ENCODE assay signal across 26 cellular contexts in genomic region chr4:14539246-14539645, GRCh38.
"Had no signal": no experiment of that assay in that cellular context is flagged by ENCODE, and none has a peak within 500 bp of the region (broad histone marks: within the 10 kb centered on the region; RNA-seq: fewer than 3 reads in every experiment).

No MANE protein-coding gene starts in this region.

- H3K4me1 Mint-ChIP-seq: central memory CD8-positive, alpha-beta T cell; mesothelial cell of epicardium; naive thymus-derived CD4-positive, alpha-beta T cell; nephron; stimulated activated naive B cell treated with anti-CD40 and anti-IgM and Interleukin-4, amounts not matched to agents 10 μg/mL and 1 μg/mL and 100 μg/mL, for 72 hours had no signal

- H3K4me2 ChIP-seq: neural progenitor cell had no signal

- H3K27me3 Mint-ChIP-seq: central memory CD8-positive, alpha-beta T cell; dendritic cell treated with granulocyte-macrophage colony-stimulating factor and Interleukin-4, amounts not matched to agents 40 ng/mL and 50 ng/mL, for 4 days had no signal

- H3K9me3 ChIP-seq: colonic mucosa, esophagus squamous epithelium, psoas muscle, sigmoid colon, thoracic aorta, upper lobe of right lung, uterus had no signal

- H3K27ac Mint-ChIP-seq: dendritic cell treated with granulocyte-macrophage colony-stimulating factor and Interleukin-4, amounts not matched to agents 40 ng/mL and 50 ng/mL, for 4 days; mesothelial cell of epicardium; naive thymus-derived CD4-positive, alpha-beta T cell; nephron; neural progenitor cell; stimulated activated naive B cell treated with anti-CD40 and anti-IgM and Interleukin-4, amounts not matched to agents 10 μg/mL and 1 μg/mL and 100 μg/mL, for 72 hours; stimulated activated naive CD8-positive, alpha-beta T cell treated with anti-CD3 and anti-CD28 coated beads, Interleukin-15, Interleukin-2, amounts not matched to agents 100 ng/mL and 50 ng/mL, for 24 hours had no signal

- H3K27me3 ChIP-seq: colonic mucosa, esophagus squamous epithelium, neural progenitor cell, sigmoid colon, spleen, tibial nerve, upper lobe of right lung, uterus had no signal

- H2AFZ ChIP-seq: neural progenitor cell had no signal

- H3K4me3 Mint-ChIP-seq: central memory CD8-positive, alpha-beta T cell; dendritic cell treated with granulocyte-macrophage colony-stimulating factor and Interleukin-4, amounts not matched to agents 40 ng/mL and 50 ng/mL, for 4 days; mesothelial cell of epicardium; naive thymus-derived CD4-positive, alpha-beta T cell; nephron; neural progenitor cell; stimulated activated naive B cell treated with anti-CD40 and anti-IgM and Interleukin-4, amounts not matched to agents 10 μg/mL and 1 μg/mL and 100 μg/mL, for 72 hours; stimulated activated naive CD8-positive, alpha-beta T cell treated with anti-CD3 and anti-CD28 coated beads, Interleukin-15, Interleukin-2, amounts not matched to agents 100 ng/mL and 50 ng/mL, for 24 hours had no signal

- H3K4me3 ChIP-seq: colonic mucosa, esophagus squamous epithelium, lung, neural progenitor cell, psoas muscle, sigmoid colon, spleen, thoracic aorta, tibial nerve, upper lobe of right lung, uterus had no signal

- H3K36me3 ChIP-seq: colonic mucosa, esophagus squamous epithelium, neural progenitor cell, sigmoid colon, spleen, thoracic aorta, tibial nerve, upper lobe of right lung, uterus had no signal

- ATAC-seq: left lobe of liver; naive thymus-derived CD4-positive, alpha-beta T cell; psoas muscle; right cardiac atrium; stimulated activated naive B cell treated with anti-CD40 and anti-IgM and Interleukin-4, amounts not matched to agents 10 μg/mL and 1 μg/mL and 100 μg/mL, for 72 hours; upper lobe of right lung had no signal

- H3K27ac ChIP-seq: colonic mucosa, esophagus squamous epithelium, neural progenitor cell, psoas muscle, sigmoid colon, spleen, thoracic aorta, tibial nerve, upper lobe of right lung, uterus had no signal

- H3K4me1 ChIP-seq: colonic mucosa, esophagus squamous epithelium, neural progenitor cell, psoas muscle, sigmoid colon, spleen, tibial nerve, upper lobe of right lung, uterus had no signal

- H3K36me3 Mint-ChIP-seq: mesothelial cell of epicardium; neural progenitor cell; stimulated activated naive B cell treated with anti-CD40 and anti-IgM and Interleukin-4, amounts not matched to agents 10 μg/mL and 1 μg/mL and 100 μg/mL, for 72 hours had no signal

- H3K9ac ChIP-seq: neural progenitor cell had no signal

- DNase-seq: colonic mucosa; effector memory CD4-positive, alpha-beta T cell; erythroblast; esophagus squamous epithelium; kidney; mesenchymal stem cell; naive thymus-derived CD4-positive, alpha-beta T cell; nucleus accumbens; psoas muscle; right cardiac atrium; sigmoid colon; spleen; stimulated activated CD4-positive, alpha-beta T cell treated with anti-CD3 and anti-CD28 coated beads, Interleukin-2, amount 100 ng/mL, for 48 hours; stimulated activated naive B cell treated with anti-CD40 and anti-IgM and Interleukin-4, amounts not matched to agents 10 μg/mL and 1 μg/mL and 100 μg/mL, for 72 hours; upper lobe of right lung; uterus had no signal
